ENCODE assay signal across 14 cellular contexts in genomic region chr5:173628501-173628900, GRCh38.
"Had no signal": no experiment of that assay in that cellular context is flagged by ENCODE, and none has a peak within 500 bp of the region (broad histone marks: within the 10 kb centered on the region; RNA-seq: fewer than 3 reads in every experiment).

No MANE protein-coding gene starts in this region.

- H3K36me3 Mint-ChIP-seq: T-cell, type B pancreatic cell had no signal

- H3K27ac Mint-ChIP-seq: activated CD4-positive, alpha-beta T cell treated with anti-CD3 and anti-CD28 coated beads, Interleukin-2, amount 10 ng/mL, durations not matched to agents 7 days and 5 days; activated naive CD4-positive, alpha-beta T cell treated with anti-CD3 and anti-CD28 coated beads for 36 hours; T-cell had no signal

- H3K36me3 ChIP-seq: esophagus muscularis mucosa, heart right ventricle, prostate gland, right atrium auricular region had no signal

- DNase-seq: activated CD4-positive, alpha-beta T cell treated with anti-CD3 and anti-CD28 coated beads, Interleukin-2, amount 10 ng/mL, durations not matched to agents 7 days and 5 days; activated CD8-positive, alpha-beta memory T cell treated with anti-CD3 and anti-CD28 coated beads, Interleukin-2, amount 50 U/mL, for 4 hours; activated naive CD4-positive, alpha-beta T cell treated with anti-CD3 and anti-CD28 coated beads for 36 hours; activated T-cell treated with anti-CD3 and anti-CD28 coated beads, Interleukin-2, amount 50 U/mL, for 4 hours; effector CD8-positive, alpha-beta T cell; heart right ventricle; stimulated activated CD4-positive, alpha-beta T cell treated with anti-CD3 and anti-CD28 coated beads, Interleukin-2, amount 100 ng/mL, for 24 hours; stimulated activated naive CD4-positive, alpha-beta T cell treated with Interleukin-2 at 50 U/mL for 16 hours; T-cell; T1000 had no signal

- H3K4me3 Mint-ChIP-seq: activated CD4-positive, alpha-beta T cell treated with anti-CD3 and anti-CD28 coated beads, Interleukin-2, amount 10 ng/mL, durations not matched to agents 7 days and 5 days; activated naive CD4-positive, alpha-beta T cell treated with anti-CD3 and anti-CD28 coated beads for 36 hours; activated T-cell treated with anti-CD3 and anti-CD28 coated beads, Interleukin-2, amount 50 U/mL, for 4 hours; T-cell had no signal

- H3K4me1 Mint-ChIP-seq: activated CD4-positive, alpha-beta T cell treated with anti-CD3 and anti-CD28 coated beads, Interleukin-2, amount 10 ng/mL, durations not matched to agents 7 days and 5 days had no signal

- H3K27me3 Mint-ChIP-seq: type B pancreatic cell had no signal

- H3K27me3 ChIP-seq: heart right ventricle, right atrium auricular region had no signal

- H3K27ac ChIP-seq: esophagus muscularis mucosa, heart right ventricle, prostate gland, right atrium auricular region had no signal

- H3K4me3 ChIP-seq: esophagus muscularis mucosa, heart right ventricle, prostate gland, right atrium auricular region had no signal

- H3K9me3 Mint-ChIP-seq: activated CD4-positive, alpha-beta T cell treated with anti-CD3 and anti-CD28 coated beads, Interleukin-2, amount 10 ng/mL, durations not matched to agents 7 days and 5 days; activated naive CD4-positive, alpha-beta T cell treated with anti-CD3 and anti-CD28 coated beads for 36 hours; activated T-cell treated with anti-CD3 and anti-CD28 coated beads, Interleukin-2, amount 50 U/mL, for 4 hours; T-cell; type B pancreatic cell had no signal

- H3K4me1 ChIP-seq: prostate gland had no signal

- ATAC-seq: activated T-cell treated with anti-CD3 and anti-CD28 coated beads, Interleukin-2, amount 50 U/mL, for 4 hours; heart right ventricle; T-cell had no signal

- H3K9me3 ChIP-seq: esophagus muscularis mucosa, heart right ventricle, prostate gland, right atrium auricular region had no signal
